8 cellular contexts compared by ENCODE assay signal in genomic region chr6:40328376-40328987, GRCh38.
A peak's percentile ranks its signal among the peaks of the same experiment; 100 is the strongest.
DNase-seq lines count a peak whose midpoint lies in the region; ATAC-seq and TF ChIP-seq lines count a peak whose summit lies in the region.

No MANE protein-coding gene starts in this region.

- DNase-seq in NCI-H1092 treated with DMSO at 0.1 percent for 48 hours (lab: John Stamatoyannopoulos, UW) (peak; percentile 66), fibroblast of the aortic adventitia (ENCODE audit: low read depth) (no peak), smooth muscle cell (lab: John Stamatoyannopoulos, UW; ENCODE audit: unreplicated experiment) (no peak), KG1 (lab: John Stamatoyannopoulos, UW) (no peak)
- peak; percentile 29 to 35 for DNase-seq in activated CD4-positive, alpha-beta T cell treated with anti-CD3 and anti-CD28 coated beads, Interleukin-2, amount 50 U/mL, for 4 hours

- H4K20me1 ChIP-seq in smooth muscle cell (ENCODE audit: low read depth) = no peaks in the 10 kb centered on the region

- TF ChIP-seq CTCF in fibroblast of the aortic adventitia (IDR thresholded peaks at IDR 0.05; ENCODE audit: insufficient read depth, low read length) (peak; percentile 23), smooth muscle cell (IDR thresholded peaks at IDR 0.05; ENCODE audit: borderline replicate concordance, insufficient read depth, poor library complexity, severe bottlenecking) (peak; percentile 69)

- H3K79me2 ChIP-seq in smooth muscle cell (ENCODE audit: low read depth) = no peaks in the 10 kb centered on the region

- 52% methylated on average over 12 of the region's 12 CpGs for WGBS in smooth muscle cell (ENCODE audit: low lambda C conversion rate)

- H3K4me3 ChIP-seq in fibroblast of the aortic adventitia (ENCODE audit: low read depth, low read length) (no peak overlapping the region), smooth muscle cell (no peak overlapping the region)

- H3K9ac ChIP-seq in ES-I3 (ENCODE audit: low read depth, low read length) (peak overlapping the region; percentile 13; the same call in 1 of the 2 replicates), smooth muscle cell (ENCODE audit: low read depth) (no peak overlapping the region)

- no peak overlapping the region for H3K4me2 ChIP-seq in smooth muscle cell

- no peak for ATAC-seq in GM19452 (IDR thresholded peaks at IDR 0.05; ENCODE audit: unreplicated experiment)
- no peak for ATAC-seq in GM21825 (IDR thresholded peaks at IDR 0.05; ENCODE audit: unreplicated experiment)

- H3F3A ChIP-seq in smooth muscle cell (ENCODE audit: low read depth) = no peaks in the 10 kb centered on the region

- H3K27ac ChIP-seq in smooth muscle cell (ENCODE audit: low read depth) = no peak overlapping the region

- H3K36me3 ChIP-seq in ES-I3 (ENCODE audit: insufficient read depth, low read length) = no peaks in the 10 kb centered on the region
- no peaks in the 10 kb centered on the region for H3K36me3 ChIP-seq in smooth muscle cell (ENCODE audit: low read depth)

- peaks cover 18% of the 10 kb centered on the region for H3K4me1 ChIP-seq in ES-I3 (ENCODE audit: insufficient read depth, low read length)
- peaks cover 10% of the 10 kb centered on the region for H3K4me1 ChIP-seq in smooth muscle cell (ENCODE audit: low read depth)

- H3K9me3 ChIP-seq in ES-I3 (ENCODE audit: control insufficient read depth, insufficient read depth, low read length) (no peaks in the 10 kb centered on the region), smooth muscle cell (replicated peaks; ENCODE audit: low read depth) (no peaks in the 10 kb centered on the region)

- peaks cover 47% of the 10 kb centered on the region for H3K27me3 ChIP-seq in smooth muscle cell (ENCODE audit: low read depth)

- no peak overlapping the region for H2AFZ ChIP-seq in smooth muscle cell (ENCODE audit: low read depth)

Comparison
In these comparisons a context has a peak if more than half of its experiments do, and no peak if none do; other contexts are left out.
1. DNase-seq: peak in NCI-H1092 treated with DMSO at 0.1 percent for 48 hours (single experiment) and activated CD4-positive, alpha-beta T cell treated with anti-CD3 and anti-CD28 coated beads, Interleukin-2, amount 50 U/mL, for 4 hours (2 of 2); none in fibroblast of the aortic adventitia (single experiment), smooth muscle cell (single experiment) and KG1 (single experiment).